Comparison of ENCODE assay signal across 14 cellular contexts in genomic region chr16:89268987-89269735, GRCh38. TPM values are rescaled to one million over a fixed set of nuclear protein-coding genes. Genes with fewer than 3 reads are reported as not detected.
DNase-seq lines count a peak whose midpoint lies in the region; ATAC-seq and TF ChIP-seq lines count a peak whose summit lies in the region.
"Had no signal": no experiment of that assay in that cellular context is flagged by ENCODE, and none has a peak within 500 bp of the region (broad histone marks: within the 10 kb centered on the region; RNA-seq: fewer than 3 reads in every experiment).

No MANE protein-coding gene starts in this region.

- H3K36me3 Mint-ChIP-seq in T-helper 2 cell treated with Interferon-gamma antibody and Interleukin-4, amounts not matched to agents 5 μg/mL and 100 μg/mL, for 36 hours (ENCODE audit: low read depth), result peaks cover 25% of the 10 kb centered on the region

- H3K4me3 ChIP-seq in left ventricle myocardium inferior (no peak overlapping the region), adrenal gland (no peak overlapping the region), tibial artery (no peak overlapping the region)

- H3K27me3 Mint-ChIP-seq in T-helper 2 cell treated with Interferon-gamma antibody and Interleukin-4, amounts not matched to agents 5 μg/mL and 100 μg/mL, for 36 hours (ENCODE audit: low read depth), result no peaks in the 10 kb centered on the region
- H3K27me3 Mint-ChIP-seq: progenitor cell of endocrine pancreas had no signal

- H3K27ac ChIP-seq in left ventricle myocardium inferior (replicated peaks), result no peak overlapping the region
- H3K27ac ChIP-seq in adrenal gland, result peak overlapping the region; percentile 69 to 92 (median 83)
- no peak overlapping the region for H3K27ac ChIP-seq in tibial artery

- TF ChIP-seq CTCF in left ventricle myocardium inferior (IDR thresholded peaks at IDR 0.05; ENCODE audit: borderline replicate concordance) (no peak), adrenal gland (IDR thresholded peaks at IDR 0.05) (no peak), tibial artery (IDR thresholded peaks at IDR 0.05) (no peak)

- H3K27ac Mint-ChIP-seq in T-helper 2 cell treated with Interferon-gamma antibody and Interleukin-4, amounts not matched to agents 5 μg/mL and 100 μg/mL, for 36 hours, result no peak overlapping the region
- H3K27ac Mint-ChIP-seq: mesothelial cell of epicardium, progenitor cell of endocrine pancreas had no signal

- H3K9me3 ChIP-seq in left ventricle myocardium inferior (replicated peaks) (no peaks in the 10 kb centered on the region), adrenal gland (replicated peaks in 1 of 3) (no peaks in the 10 kb centered on the region), tibial artery (no peaks in the 10 kb centered on the region)

- ATAC-seq in left ventricle myocardium superior (no peak), SK-N-SH treated with all-trans-retinoic acid at 6 μM for 48 hours (no peak), HG03457 (IDR thresholded peaks at IDR 0.05; ENCODE audit: unreplicated experiment) (no peak)

- no peak overlapping the region for H3K4me3 Mint-ChIP-seq in T-helper 2 cell treated with Interferon-gamma antibody and Interleukin-4, amounts not matched to agents 5 μg/mL and 100 μg/mL, for 36 hours
- H3K4me3 Mint-ChIP-seq: mesothelial cell of epicardium had no signal

- peaks cover 75% of the 10 kb centered on the region for H3K36me3 ChIP-seq in left ventricle myocardium inferior
- peaks cover 0 to 64% of the 10 kb centered on the region in 2 donors for H3K36me3 ChIP-seq in adrenal gland (replicated peaks in 1 of 2)
- H3K36me3 ChIP-seq in tibial artery, result peaks cover 66 to 87% (median 81%) of the 10 kb centered on the region in 3 donors

- H3K9me3 Mint-ChIP-seq in T-helper 2 cell treated with Interferon-gamma antibody and Interleukin-4, amounts not matched to agents 5 μg/mL and 100 μg/mL, for 36 hours, result no peaks in the 10 kb centered on the region
- H3K9me3 Mint-ChIP-seq: mesothelial cell of epicardium had no signal

- TF ChIP-seq POLR2A in adrenal gland (IDR thresholded peaks at IDR 0.05), result no peak

- WGBS in adrenal gland, 4 donors, result 49 to 62% (median 55%) methylated on average over 14 of the region's 14 CpGs

- H3K4me1 ChIP-seq in left ventricle myocardium inferior, result no peaks in the 10 kb centered on the region
- peaks cover 4 to 19% of the 10 kb centered on the region in 2 donors for H3K4me1 ChIP-seq in adrenal gland (replicated peaks in 1 of 2)
- no peaks in the 10 kb centered on the region for H3K4me1 ChIP-seq in tibial artery

- peak; percentile 18 for DNase-seq in left ventricle myocardium superior
- DNase-seq in left ventricle myocardium inferior, result no peak
- DNase-seq in adrenal gland, result peak; percentile 71 to 92 (median 85)
- peak; percentile 50 for DNase-seq in hepatic stellate cell (ENCODE audit: low spot score)
- DNase-seq in tibial artery, result peak; percentile 60 to 64
- no peak for DNase-seq in T-helper 2 cell treated with Interferon-gamma antibody and Interleukin-4, amounts not matched to agents 5 μg/mL and 100 μg/mL, for 36 hours (ENCODE audit: low spot score)
- DNase-seq: activated CD4-positive, alpha-beta T cell treated with anti-CD3 and anti-CD28 coated beads, Interleukin-2, amount 50 U/mL, for 48 hours; activated gamma-delta T cell treated with Interleukin-2 at 50 U/mL for 16 hours; NCI-H526 treated with DMSO at 0.1 percent for 48 hours; stimulated activated CD4-positive, alpha-beta T cell treated with anti-CD3 and anti-CD28 coated beads, Interleukin-2, amount 100 ng/mL, for 24 hours had no signal

- H3K27me3 ChIP-seq in left ventricle myocardium inferior (ENCODE audit: low read depth) (no peaks in the 10 kb centered on the region), adrenal gland (no peaks in the 10 kb centered on the region), tibial artery (no peaks in the 10 kb centered on the region)

- intact Hi-C loops in left ventricle myocardium superior (cut with micrococcal nuclease) (no loop called here), left ventricle myocardium inferior (cut with micrococcal nuclease) (no loop called here), adrenal gland (cut with DNase I) (no loop called here), tibial artery (cut with DNase I; ENCODE audit: low total_unique reads) (no loop called here)

- H3K4me1 Mint-ChIP-seq in T-helper 2 cell treated with Interferon-gamma antibody and Interleukin-4, amounts not matched to agents 5 μg/mL and 100 μg/mL, for 36 hours (ENCODE audit: low read depth), result no peaks in the 10 kb centered on the region
- H3K4me1 Mint-ChIP-seq: mesothelial cell of epicardium had no signal

TF ChIP-seq in SK-N-SH treated with all-trans-retinoic acid at 6 μM for 48 hours, 23 proteins besides CTCF, POLR2A, EP300 and RAD21:
- TF ChIP-seq BACH2 (CRISPR knock-in tag; IDR thresholded peaks at IDR 0.05; ENCODE audit: borderline replicate concordance) (no peak), PPARA (CRISPR knock-in tag; IDR thresholded peaks at IDR 0.05; ENCODE audit: borderline replicate concordance) (no peak), TOX (CRISPR knock-in tag; IDR thresholded peaks at IDR 0.05; ENCODE audit: borderline replicate concordance) (no peak)

RNA-seq across cellular contexts. Expression of gene ZNF778, which starts 51.7 kb away (rescaled TPM):
- total RNA-seq in left ventricle myocardium superior (8.1 TPM), left ventricle myocardium inferior (8.7 TPM), adrenal gland (10 to 100 TPM in 4 of 8 donors, 1 to 10 TPM in 4; 3.5 to 20.5 (median 11.5) TPM)
- 1 to 10 TPM; 1.9 to 8.1 (median 3.8) TPM for polyA plus RNA-seq in adrenal gland

Comparison
In these comparisons a context has a peak if more than half of its experiments do, and no peak if none do; other contexts are left out.
1. DNase-seq: peak in left ventricle myocardium superior (single experiment), adrenal gland (7 of 7), hepatic stellate cell (single experiment) and tibial artery (2 of 2); none in left ventricle myocardium inferior (single experiment) and T-helper 2 cell treated with Interferon-gamma antibody and Interleukin-4, amounts not matched to agents 5 μg/mL and 100 μg/mL, for 36 hours (single experiment).
2. H3K27ac ChIP-seq: peak in adrenal gland (5 of 5); none in left ventricle myocardium inferior (single experiment) and tibial artery (0 of 2).